Comparison of ENCODE assay signal across 14 cellular contexts in genomic region chr17:75459246-75459589, GRCh38. TPM values are rescaled to one million over a fixed set of nuclear protein-coding genes. Genes with fewer than 3 reads are reported as not detected.
DNase-seq lines count a peak whose midpoint lies in the region; ATAC-seq and TF ChIP-seq lines count a peak whose summit lies in the region.
"Had no signal": no experiment of that assay in that cellular context is flagged by ENCODE, and none has a peak within 500 bp of the region (broad histone marks: within the 10 kb centered on the region; RNA-seq: fewer than 3 reads in every experiment).

No MANE protein-coding gene starts in this region.

- peaks cover 4% of the 10 kb centered on the region for H3F3A ChIP-seq in neural progenitor cell (ENCODE audit: low read depth)

- no peak overlapping the region for H3K4me3 Mint-ChIP-seq in stimulated activated memory B cell treated with anti-CD40 and anti-IgM and Interleukin-4, amounts not matched to agents 10 μg/mL and 1 μg/mL and 100 μg/mL, for 72 hours
- H3K4me3 Mint-ChIP-seq in neural progenitor cell: no peak overlapping the region
- H3K4me3 Mint-ChIP-seq: activated CD4-positive, alpha-beta T cell treated with anti-CD3 and anti-CD28 coated beads, Interleukin-2, amount 10 ng/mL, durations not matched to agents 7 days and 5 days; activated T-helper 17 cell treated with anti-CD3 and anti-CD28 coated beads, Interleukin-2, amount 50 U/mL, for 72 hours had no signal

- H3K4me1 ChIP-seq in adrenal gland (replicated peaks in 1 of 2) (peaks cover 12 to 39% of the 10 kb centered on the region in 2 donors), left lung (peaks cover 4 to 47% of the 10 kb centered on the region in 2 donors), neural progenitor cell (peaks cover 15% of the 10 kb centered on the region)

- H3K9ac ChIP-seq in neural progenitor cell: no peak overlapping the region

- intact Hi-C loops in adrenal gland (cut with DNase I) (no loop called here), left lung (cut with DNase I) (no loop called here)

- H2AFZ ChIP-seq in neural progenitor cell (replicated peaks): no peak overlapping the region

- WGBS in adrenal gland, 4 donors: 61 to 80% (median 62%) methylated on average over 1 of the region's 1 CpG

- peaks cover 47% of the 10 kb centered on the region for H3K4me1 Mint-ChIP-seq in stimulated activated memory B cell treated with anti-CD40 and anti-IgM and Interleukin-4, amounts not matched to agents 10 μg/mL and 1 μg/mL and 100 μg/mL, for 72 hours
- peaks cover 37% of the 10 kb centered on the region for H3K4me1 Mint-ChIP-seq in neural progenitor cell

- H3K9me3 Mint-ChIP-seq in stimulated activated memory B cell treated with anti-CD40 and anti-IgM and Interleukin-4, amounts not matched to agents 10 μg/mL and 1 μg/mL and 100 μg/mL, for 72 hours: no peaks in the 10 kb centered on the region
- no peaks in the 10 kb centered on the region for H3K9me3 Mint-ChIP-seq in neural progenitor cell
- H3K9me3 Mint-ChIP-seq: activated CD4-positive, alpha-beta T cell treated with anti-CD3 and anti-CD28 coated beads, Interleukin-2, amount 10 ng/mL, durations not matched to agents 7 days and 5 days; activated T-helper 17 cell treated with anti-CD3 and anti-CD28 coated beads, Interleukin-2, amount 50 U/mL, for 72 hours had no signal

- peak overlapping the region in 4 of 5 donors; percentile 26 to 79 (median 65) for H3K27ac ChIP-seq in adrenal gland
- H3K27ac ChIP-seq in left lung: peak overlapping the region; percentile 30 to 39
- no peak overlapping the region for H3K27ac ChIP-seq in neural progenitor cell

- no peaks in the 10 kb centered on the region for H3K27me3 Mint-ChIP-seq in stimulated activated memory B cell treated with anti-CD40 and anti-IgM and Interleukin-4, amounts not matched to agents 10 μg/mL and 1 μg/mL and 100 μg/mL, for 72 hours
- H3K27me3 Mint-ChIP-seq in neural progenitor cell (ENCODE audit: insufficient read depth, low read depth): peaks cover 3% of the 10 kb centered on the region
- H3K27me3 Mint-ChIP-seq: activated CD4-positive, alpha-beta T cell treated with anti-CD3 and anti-CD28 coated beads, Interleukin-2, amount 10 ng/mL, durations not matched to agents 7 days and 5 days; activated T-helper 17 cell treated with anti-CD3 and anti-CD28 coated beads, Interleukin-2, amount 50 U/mL, for 72 hours had no signal

- H3K27me3 ChIP-seq in H7 (ENCODE audit: control insufficient read depth, insufficient read depth, low read length) (no peaks in the 10 kb centered on the region), adrenal gland (no peaks in the 10 kb centered on the region), left lung (no peaks in the 10 kb centered on the region), neural progenitor cell (no peaks in the 10 kb centered on the region)

- peak; percentile 6 for DNase-seq in H7
- DNase-seq in adrenal gland: no peak
- DNase-seq in left lung: no peak
- DNase-seq in neural progenitor cell (ENCODE audit: low spot score): no peak
- DNase-seq in activated CD4-positive, alpha-beta T cell treated with anti-CD3 and anti-CD28 coated beads, Interleukin-2, amount 50 U/mL, for 1 hour: no peak
- DNase-seq: activated CD4-positive, alpha-beta T cell treated with anti-CD3 and anti-CD28 coated beads, Interleukin-2, amount 10 ng/mL, durations not matched to agents 7 days and 5 days; EL; HCEC 1CT; NCI-H345; T-helper 2 cell had no signal

- TF ChIP-seq CTCF in adrenal gland (IDR thresholded peaks at IDR 0.05) (no peak), left lung (IDR thresholded peaks at IDR 0.05) (no peak), neural progenitor cell (IDR thresholded peaks at IDR 0.05) (no peak)

- no peaks in the 10 kb centered on the region for H4K20me1 ChIP-seq in neural progenitor cell (ENCODE audit: low read depth)

- no peaks in the 10 kb centered on the region for H3K36me3 Mint-ChIP-seq in stimulated activated memory B cell treated with anti-CD40 and anti-IgM and Interleukin-4, amounts not matched to agents 10 μg/mL and 1 μg/mL and 100 μg/mL, for 72 hours
- peaks cover 7% of the 10 kb centered on the region for H3K36me3 Mint-ChIP-seq in neural progenitor cell

- H3K27ac Mint-ChIP-seq in stimulated activated memory B cell treated with anti-CD40 and anti-IgM and Interleukin-4, amounts not matched to agents 10 μg/mL and 1 μg/mL and 100 μg/mL, for 72 hours: peak overlapping the region; percentile 7
- H3K27ac Mint-ChIP-seq in neural progenitor cell: no peak overlapping the region
- H3K27ac Mint-ChIP-seq: activated CD4-positive, alpha-beta T cell treated with anti-CD3 and anti-CD28 coated beads, Interleukin-2, amount 10 ng/mL, durations not matched to agents 7 days and 5 days; activated T-helper 17 cell treated with anti-CD3 and anti-CD28 coated beads, Interleukin-2, amount 50 U/mL, for 72 hours had no signal

- H3K4me3 ChIP-seq in H7 (ENCODE audit: insufficient read depth, low read depth, low read length) (no peak overlapping the region), adrenal gland (no peak overlapping the region), left lung (no peak overlapping the region), neural progenitor cell (no peak overlapping the region)

- H3K36me3 ChIP-seq in H7 (replicated peaks; ENCODE audit: control insufficient read depth, insufficient read depth, low read length): no peaks in the 10 kb centered on the region
- no peaks in the 10 kb centered on the region for H3K36me3 ChIP-seq in adrenal gland (replicated peaks in 1 of 2)
- H3K36me3 ChIP-seq in left lung: no peaks in the 10 kb centered on the region
- H3K36me3 ChIP-seq in neural progenitor cell: no peaks in the 10 kb centered on the region

- H3K9me3 ChIP-seq in adrenal gland (replicated peaks in 1 of 3): no peaks in the 10 kb centered on the region
- no peaks in the 10 kb centered on the region for H3K9me3 ChIP-seq in left lung
- H3K9me3 ChIP-seq in neural progenitor cell (ENCODE audit: low read depth): no peaks in the 10 kb centered on the region

- no peak overlapping the region for H3K4me2 ChIP-seq in neural progenitor cell

- H3K79me2 ChIP-seq in neural progenitor cell (ENCODE audit: low read depth): peaks cover 30% of the 10 kb centered on the region

- no peak for TF ChIP-seq POLR2A in adrenal gland (IDR thresholded peaks at IDR 0.05)

- ATAC-seq in left lung (no peak), GM21526 (IDR thresholded peaks at IDR 0.05; ENCODE audit: low FRiP score, unreplicated experiment) (no peak), HG02759 (IDR thresholded peaks at IDR 0.05; ENCODE audit: unreplicated experiment) (no peak)
- no peak for ATAC-seq in stimulated activated memory B cell treated with anti-CD40 and anti-IgM and Interleukin-4, amounts not matched to agents 10 μg/mL and 1 μg/mL and 100 μg/mL, for 72 hours
- ATAC-seq: activated T-helper 17 cell treated with anti-CD3 and anti-CD28 coated beads, Interleukin-2, amount 50 U/mL, for 72 hours had no signal

RNA-seq across cellular contexts. Expression of gene TMEM94, which starts 2.8 kb away (rescaled TPM):
- total RNA-seq in H7 (2014; rRNA removed; shearing (Covaris generic)): 58.2 and 76.8 TPM in 2 replicates
- total RNA-seq in adrenal gland (100 to 1,000 TPM; 162 to 245 (median 174) TPM), left lung (10 to 100 TPM; 68.4 to 74.3 TPM), neural progenitor cell (ENCODE audit: low replicate concordance) (23.6 and 96.8 TPM in 2 replicates)
- 100 to 1,000 TPM; 132 to 186 (median 134) TPM for polyA plus RNA-seq in adrenal gland

RNA-seq across cellular contexts. Expression of gene GRB2, which starts 53.7 kb away (rescaled TPM):
- 98.7 and 100 TPM in 2 replicates for total RNA-seq in H7 (2014; rRNA removed; shearing (Covaris generic))
- total RNA-seq in adrenal gland (100 to 1,000 TPM; 102 to 374 (median 136) TPM), left lung (100 to 1,000 TPM; 110 to 214 TPM), neural progenitor cell (ENCODE audit: low replicate concordance) (71.0 and 72.5 TPM in 2 replicates)
- 100 to 1,000 TPM in 1 of 3 donors, 10 to 100 TPM in 2; 36.0 to 131 (median 36.1) TPM for polyA plus RNA-seq in adrenal gland

RNA-seq across cellular contexts. Expression of gene CASKIN2, which starts 56.1 kb away (rescaled TPM):
- total RNA-seq in H7 (2014; rRNA removed; shearing (Covaris generic)): 11.8 and 13.1 TPM in 2 replicates
- total RNA-seq in adrenal gland (10 to 100 TPM; 26.6 to 90.8 (median 48.7) TPM), left lung (10 to 100 TPM; 43.8 to 74.4 TPM), neural progenitor cell (ENCODE audit: low replicate concordance) (5.7 and 12.6 TPM in 2 replicates)
- polyA plus RNA-seq in adrenal gland: 10 to 100 TPM; 10.1 to 43.2 (median 28.3) TPM

RNA-seq across cellular contexts. Expression of gene TSEN54, which starts 57.1 kb away (rescaled TPM):
- 45.2 and 49.4 TPM in 2 replicates for total RNA-seq in H7 (2014; rRNA removed; shearing (Covaris generic))
- 10 to 100 TPM; 18.6 to 30.3 (median 25.6) TPM for total RNA-seq in adrenal gland
- polyA plus RNA-seq in adrenal gland: 10 to 100 TPM; 17.9 to 67.8 (median 56.0) TPM
- 10 to 100 TPM; 15.8 to 22.9 TPM for total RNA-seq in left lung
- total RNA-seq in neural progenitor cell (ENCODE audit: low replicate concordance): 20.5 and 47.8 TPM in 2 replicates
